ENCODE assay signal across 8 cellular contexts in the genomic region with DNA sequence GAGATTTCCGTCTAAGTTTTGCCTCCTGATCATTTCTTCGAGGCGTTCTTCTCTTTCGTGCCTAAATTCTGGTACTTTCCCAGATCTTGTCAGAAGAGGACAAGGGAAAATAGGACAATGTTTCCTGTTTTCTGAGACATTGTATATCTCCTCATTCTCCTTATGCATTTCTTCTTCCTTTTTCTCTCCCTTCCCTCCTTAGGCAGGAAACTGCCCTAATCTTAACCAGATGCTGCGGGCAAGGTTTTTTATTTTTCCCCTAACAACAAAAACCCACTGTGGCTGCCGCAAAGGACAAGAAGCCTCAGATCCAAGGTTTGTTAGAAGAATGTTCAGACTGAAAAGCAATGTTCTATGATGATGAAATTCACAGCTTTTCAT. TPM values are rescaled to one million over a fixed set of nuclear protein-coding genes. Genes with fewer than 3 reads are reported as not detected.
DNase-seq lines count a peak whose midpoint lies in the region; ATAC-seq and TF ChIP-seq lines count a peak whose summit lies in the region.

No MANE protein-coding gene starts in this region.

- CTCF ChIA-PET in CD8-positive, alpha-beta T cell (lab: Charles Lee): no interaction called here

- H3K4me1 ChIP-seq in CD8-positive, alpha-beta T cell (ENCODE audit: insufficient read depth, low read length): peaks cover 13% of the 10 kb centered on the region

- peaks cover 15% of the 10 kb centered on the region for H3K4me1 Mint-ChIP-seq in CD8-positive, alpha-beta T cell (ENCODE audit: low read depth)

- no peak for ATAC-seq in CD8-positive, alpha-beta T cell
- no peak for ATAC-seq in HG02763 (IDR thresholded peaks at IDR 0.05; ENCODE audit: unreplicated experiment)

- H3K9me3 Mint-ChIP-seq in CD8-positive, alpha-beta T cell: no peaks in the 10 kb centered on the region

- H3K36me3 Mint-ChIP-seq in CD8-positive, alpha-beta T cell: peaks cover 11% of the 10 kb centered on the region

- H3K9me3 ChIP-seq in CD8-positive, alpha-beta T cell (ENCODE audit: low read length): no peaks in the 10 kb centered on the region
- H3K9me3 ChIP-seq in SK-N-MC (ENCODE audit: low read depth, low read length): no peaks in the 10 kb centered on the region

- no peaks in the 10 kb centered on the region for H3K36me3 ChIP-seq in CD8-positive, alpha-beta T cell (ENCODE audit: insufficient read depth, low read length)
- peaks cover 19% of the 10 kb centered on the region for H3K36me3 ChIP-seq in SK-N-MC (ENCODE audit: insufficient read depth, low read length)

- POLR2A ChIA-PET in CD8-positive, alpha-beta T cell (lab: Charles Lee): no interaction called here

- H3K9ac ChIP-seq in SK-N-MC (ENCODE audit: insufficient read length): peak overlapping the region; percentile 56

- H3K27ac Mint-ChIP-seq in CD8-positive, alpha-beta T cell: no peak overlapping the region

- H3K4me3 Mint-ChIP-seq in CD8-positive, alpha-beta T cell: peak overlapping the region; percentile 9

- H3K27me3 Mint-ChIP-seq in CD8-positive, alpha-beta T cell (ENCODE audit: low read depth): no peaks in the 10 kb centered on the region

- H3K4me3 ChIP-seq in CD8-positive, alpha-beta T cell (ENCODE audit: low read depth, low read length): no peak overlapping the region
- H3K4me3 ChIP-seq in SK-N-MC: peak overlapping the region; percentile 77
- peak overlapping the region; percentile 48 for H3K4me3 ChIP-seq in fibroblast of mammary gland (ENCODE audit: control insufficient read depth, low read depth, low read length)
- peak overlapping the region; percentile 28 for H3K4me3 ChIP-seq in skeletal muscle cell (ENCODE audit: low read depth, low read length)

- no peak for TF ChIP-seq CTCF in CD8-positive, alpha-beta T cell (IDR thresholded peaks at IDR 0.05)
- no peak for TF ChIP-seq CTCF in fibroblast of mammary gland (conservative IDR thresholded peaks at IDR 0.05; ENCODE audit: control insufficient read depth, insufficient read depth, low read depth, low read length)

- H3K27ac ChIP-seq in CD8-positive, alpha-beta T cell (ENCODE audit: low read depth, low read length): no peak overlapping the region
- H3K27ac ChIP-seq in SK-N-MC: peak overlapping the region; percentile 95

- no peak for DNase-seq in CD8-positive, alpha-beta T cell
- DNase-seq in SK-N-MC (ENCODE audit: low read depth, low spot score): peak; percentile 71
- peak; percentile 44 for DNase-seq in fibroblast of mammary gland (ENCODE audit: low read depth)
- no peak for DNase-seq in skeletal muscle cell (ENCODE audit: low read depth)
- DNase-seq in NCI-H2081 (lab: John Stamatoyannopoulos, UW): no peak
- DNase-seq in NCI-H2196 treated with DMSO at 0.1 percent for 48 hours (lab: John Stamatoyannopoulos, UW; ENCODE audit: unreplicated experiment): no peak
- no peak for DNase-seq in T1000 (lab: John Stamatoyannopoulos, UW)

- intact Hi-C loops in CD8-positive, alpha-beta T cell (cut with DNase I, micrococcal nuclease): no loop called here

- no peaks in the 10 kb centered on the region for H3K27me3 ChIP-seq in CD8-positive, alpha-beta T cell (ENCODE audit: insufficient read depth, low read length)

RNA-seq across cellular contexts. Expression of a gene that starts 0.8 kb away (rescaled TPM):
- 10 to 100 TPM; 10.7 to 10.8 TPM for total RNA-seq in CD8-positive, alpha-beta T cell

RNA-seq across cellular contexts. Expression of a gene that starts 41.7 kb away (rescaled TPM):
- 10 to 100 TPM; 58.3 to 63.0 TPM for total RNA-seq in CD8-positive, alpha-beta T cell

Comparison
In these comparisons a context has a peak if more than half of its experiments do, and no peak if none do; other contexts are left out.
1. DNase-seq: peak in SK-N-MC (single experiment) and fibroblast of mammary gland (single experiment); none in CD8-positive, alpha-beta T cell (0 of 7), skeletal muscle cell (single experiment), NCI-H2081 (0 of 2), NCI-H2196 treated with DMSO at 0.1 percent for 48 hours (single experiment) and T1000 (single experiment).